ENCODE assay signal across 10 cellular contexts in genomic region chr12:132163041-132163910, GRCh38. TPM values are rescaled to one million over a fixed set of nuclear protein-coding genes. Genes with fewer than 3 reads are reported as not detected.
DNase-seq lines count a peak whose midpoint lies in the region; ATAC-seq and TF ChIP-seq lines count a peak whose summit lies in the region.
"Had no signal": no experiment of that assay in that cellular context is flagged by ENCODE, and none has a peak within 500 bp of the region (broad histone marks: within the 10 kb centered on the region; RNA-seq: fewer than 3 reads in every experiment).

No MANE protein-coding gene starts in this region.

- no peak overlapping the region for H2AFZ ChIP-seq in GM23248

- H4K20me1 ChIP-seq in GM23248 (ENCODE audit: insufficient read depth): no peaks in the 10 kb centered on the region

- H3K79me2 ChIP-seq in GM23248 (ENCODE audit: insufficient read depth): no peaks in the 10 kb centered on the region

- H3F3A ChIP-seq in GM23248 (ENCODE audit: insufficient read depth): peaks cover 3% of the 10 kb centered on the region; the same call in 1 of the 2 replicates

- H3K27ac ChIP-seq in GM23248: no peak overlapping the region
- H3K27ac ChIP-seq: adrenal gland, vagina had no signal

- whole genome bisulfite sequencing in GM23248 (ENCODE audit: low coverage in 1 of 2, low lambda C conversion rate in 2 of 2, missing lambda C conversion rate in 2 of 2), 2 experiments: 61 to 62% methylated on average over 26 of the region's 26 CpGs

- H3K4me3 ChIP-seq in GM23248: peak overlapping the region; percentile 38; the same call in 1 of the 2 replicates

- no peaks in the 10 kb centered on the region for H3K9me2 ChIP-seq in GM23248 (ENCODE audit: insufficient read depth)

- H3K4me2 ChIP-seq in GM23248 (ENCODE audit: unreplicated experiment): peak overlapping the region; percentile 71

- H3K36me3 Mint-ChIP-seq in chondrocyte (ENCODE audit: low read depth): no peaks in the 10 kb centered on the region
- no peaks in the 10 kb centered on the region for H3K36me3 Mint-ChIP-seq in natural killer cell treated with Interleukin-12 subunit alpha and Interleukin-12 subunit beta and Interleukin-15 and Interleukin-18, amount 100 ng/mL, for 72 hours

- H3K27me3 ChIP-seq in GM23248 (replicated peaks; ENCODE audit: insufficient read depth): no peaks in the 10 kb centered on the region
- H3K27me3 ChIP-seq: adrenal gland had no signal

- H3K36me3 ChIP-seq in GM23248 (ENCODE audit: low read depth): no peaks in the 10 kb centered on the region
- H3K36me3 ChIP-seq: adrenal gland, vagina had no signal

- no peak for DNase-seq in GM23248
- DNase-seq in NCI-H2196 (lab: John Stamatoyannopoulos, UW; ENCODE audit: unreplicated experiment): peak; percentile 73
- DNase-seq in chondrocyte (ENCODE audit: low spot score): peak; percentile 91
- peak; percentile 60 for DNase-seq in natural killer cell treated with Interleukin-12 subunit alpha and Interleukin-12 subunit beta and Interleukin-15 and Interleukin-18, amount 100 ng/mL, for 72 hours (ENCODE audit: low spot score)
- no peak for DNase-seq in mucosa of gallbladder (ENCODE audit: low spot score)
- no peak for DNase-seq in RKO (ENCODE audit: low spot score)
- DNase-seq in NCI-H2227 treated with DMSO at 0.1 percent for 48 hours (lab: John Stamatoyannopoulos, UW): no peak
- DNase-seq: activated B cell treated with CpG ODN at 0.5 μM for 24 hours had no signal

- H3K27me3 Mint-ChIP-seq in chondrocyte (ENCODE audit: low read depth): peaks cover 20% of the 10 kb centered on the region
- peaks cover 0 to 3% of the 10 kb centered on the region in 2 donors for H3K27me3 Mint-ChIP-seq in natural killer cell treated with Interleukin-12 subunit alpha and Interleukin-12 subunit beta and Interleukin-15 and Interleukin-18, amount 100 ng/mL, for 72 hours
- H3K27me3 Mint-ChIP-seq: activated B cell treated with CpG ODN at 0.5 μM for 24 hours had no signal

- H3K9me3 ChIP-seq in GM23248 (ENCODE audit: low read depth): no peaks in the 10 kb centered on the region
- H3K9me3 ChIP-seq: adrenal gland, vagina had no signal

- H3K4me3 Mint-ChIP-seq in chondrocyte (ENCODE audit: unreplicated experiment): no peak overlapping the region
- peak overlapping the region; percentile 25 for H3K4me3 Mint-ChIP-seq in natural killer cell treated with Interleukin-12 subunit alpha and Interleukin-12 subunit beta and Interleukin-15 and Interleukin-18, amount 100 ng/mL, for 72 hours
- H3K4me3 Mint-ChIP-seq: activated B cell treated with CpG ODN at 0.5 μM for 24 hours had no signal

- peaks cover 9% of the 10 kb centered on the region for H3K4me1 ChIP-seq in GM23248 (ENCODE audit: insufficient read depth)

- peaks cover 14% of the 10 kb centered on the region for H3K4me1 Mint-ChIP-seq in chondrocyte (ENCODE audit: low read depth)
- peaks cover 7 to 16% of the 10 kb centered on the region in 2 donors for H3K4me1 Mint-ChIP-seq in natural killer cell treated with Interleukin-12 subunit alpha and Interleukin-12 subunit beta and Interleukin-15 and Interleukin-18, amount 100 ng/mL, for 72 hours (ENCODE audit: low read depth in 2 of 2)
- H3K4me1 Mint-ChIP-seq: activated B cell treated with CpG ODN at 0.5 μM for 24 hours had no signal

- peak in 1 of 2 donors; percentile 2 for ATAC-seq in natural killer cell treated with Interleukin-12 subunit alpha and Interleukin-12 subunit beta and Interleukin-15 and Interleukin-18, amount 100 ng/mL, for 72 hours

- H3K9ac ChIP-seq in GM23248: 0 out of 2 replicates have a peak overlapping the region, but pooled peaks have one; percentile 29

- no peak overlapping the region for H3K27ac Mint-ChIP-seq in chondrocyte (ENCODE audit: unreplicated experiment)
- H3K27ac Mint-ChIP-seq in natural killer cell treated with Interleukin-12 subunit alpha and Interleukin-12 subunit beta and Interleukin-15 and Interleukin-18, amount 100 ng/mL, for 72 hours: no peak overlapping the region
- H3K27ac Mint-ChIP-seq: activated B cell treated with CpG ODN at 0.5 μM for 24 hours had no signal

- no peak for TF ChIP-seq CTCF in chondrocyte (IDR thresholded peaks at IDR 0.05)

- in situ Hi-C loops in GM23248 (cut with MboI): loop anchor here (25.0 kb wide), 1 partner anchor 449 kb away; the partner anchor contains the start of genes LRCOL1 and P2RX2

- no peaks in the 10 kb centered on the region for H3K9me3 Mint-ChIP-seq in chondrocyte (ENCODE audit: low read depth)
- H3K9me3 Mint-ChIP-seq in natural killer cell treated with Interleukin-12 subunit alpha and Interleukin-12 subunit beta and Interleukin-15 and Interleukin-18, amount 100 ng/mL, for 72 hours: peaks cover 4% of the 10 kb centered on the region
- H3K9me3 Mint-ChIP-seq: activated B cell treated with CpG ODN at 0.5 μM for 24 hours had no signal

RNA-seq across cellular contexts. Expression of gene NOC4L, which starts 19.0 kb away (rescaled TPM):
- 7.2 and 10.2 TPM in 2 replicates for total RNA-seq in GM23248 (2014; rRNA removed; shearing (Covaris generic))
- polyA plus RNA-seq in GM23248 (2016; fragmentation: Nextera tagmentation; extraction: Ambion mirVana): 22.7 and 23.1 TPM in 2 replicates
- 14.4 to 16.0 TPM (median 14.7 TPM) in 3 replicates for total RNA-seq in chondrocyte
- 10 to 100 TPM; 28.0 to 48.2 TPM for total RNA-seq in natural killer cell treated with Interleukin-12 subunit alpha and Interleukin-12 subunit beta and Interleukin-15 and Interleukin-18, amount 100 ng/mL, for 72 hours
- total RNA-seq in mucosa of gallbladder: 14.1 TPM

RNA-seq across cellular contexts. Expression of gene DDX51, which starts 19.2 kb away (rescaled TPM):
- total RNA-seq in GM23248 (2014; rRNA removed; shearing (Covaris generic)): 7.5 and 8.2 TPM in 2 replicates
- polyA plus RNA-seq in GM23248 (2016; fragmentation: Nextera tagmentation; extraction: Ambion mirVana): 3.0 and 3.7 TPM in 2 replicates
- 7.9 to 10.1 TPM (median 9.6 TPM) in 3 replicates for total RNA-seq in chondrocyte
- total RNA-seq in natural killer cell treated with Interleukin-12 subunit alpha and Interleukin-12 subunit beta and Interleukin-15 and Interleukin-18, amount 100 ng/mL, for 72 hours: 10 to 100 TPM; 29.5 to 83.7 TPM
- total RNA-seq in mucosa of gallbladder: 18.0 TPM

Comparison
In these comparisons a context has a peak if more than half of its experiments do, and no peak if none do; other contexts are left out.
1. DNase-seq: peak in NCI-H2196 (single experiment), chondrocyte (single experiment) and natural killer cell treated with Interleukin-12 subunit alpha and Interleukin-12 subunit beta and Interleukin-15 and Interleukin-18, amount 100 ng/mL, for 72 hours (single experiment); none in GM23248 (single experiment), mucosa of gallbladder (single experiment), RKO (single experiment) and NCI-H2227 treated with DMSO at 0.1 percent for 48 hours (single experiment).